18 cellular contexts compared by ENCODE assay signal in the genomic region with DNA sequence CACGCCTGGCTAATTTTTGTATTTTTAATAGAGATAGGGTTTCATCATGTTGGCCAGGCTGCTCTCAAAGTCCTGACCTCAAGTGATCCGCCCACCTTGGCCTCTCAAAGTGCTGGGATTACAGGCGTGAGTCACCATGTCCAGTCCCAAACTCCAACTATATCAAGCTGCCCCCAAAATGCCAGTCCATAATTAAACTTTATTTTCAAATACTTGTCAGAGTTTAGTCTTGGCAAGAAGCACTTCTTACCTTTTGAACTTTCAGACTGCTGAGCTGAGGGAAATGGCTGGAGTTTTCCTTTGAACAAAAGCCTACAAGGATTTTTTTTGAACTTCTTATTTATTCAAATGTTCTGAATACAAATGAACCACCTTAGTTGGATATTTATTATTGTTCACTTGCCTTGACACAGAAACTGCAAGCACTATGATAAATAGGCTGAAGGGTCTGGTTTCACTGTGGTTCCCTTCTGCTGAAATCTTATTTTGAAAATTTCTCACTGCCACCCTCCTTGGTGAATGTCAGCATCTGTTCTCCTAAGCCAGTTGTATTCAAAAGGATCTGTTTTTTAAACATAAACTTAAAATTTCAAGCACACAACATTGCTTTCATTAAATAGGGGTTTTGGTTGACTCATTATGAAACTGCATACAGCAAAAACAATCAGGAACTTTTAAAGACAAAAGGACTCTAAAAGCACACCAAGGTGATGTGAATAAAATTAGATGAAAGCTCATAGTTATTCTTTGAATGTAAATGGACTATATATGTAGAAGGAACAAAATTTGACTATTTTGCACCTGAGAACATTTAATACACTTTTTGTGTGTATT.
DNase-seq lines count a peak whose midpoint lies in the region; ATAC-seq, FAIRE-seq and TF ChIP-seq lines count a peak whose summit lies in the region.
"Had no signal": no experiment of that assay in that cellular context is flagged by ENCODE, and none has a peak within 500 bp of the region (broad histone marks: within the 10 kb centered on the region; RNA-seq: fewer than 3 reads in every experiment).

No MANE protein-coding gene starts in this region.

- intact Hi-C loops in OCI-LY7 (cut with micrococcal nuclease; ENCODE audit: unreplicated experiment) = no loop called here

- POLR2A ChIA-PET in OCI-LY7 (lab: Charles Lee) = no interaction called here

- DNase-seq in EH (ENCODE audit: low read depth) (peak; percentile 6), GM19239 (ENCODE audit: insufficient read length, low spot score) (no peak), LHCN-M2 (ENCODE audit: low read depth) (peak; percentile 2), choroid plexus epithelial cell (ENCODE audit: low read depth) (peak; percentile 2), NCI-H748 (lab: John Stamatoyannopoulos, UW; ENCODE audit: unreplicated experiment) (no peak), ureter (ENCODE audit: low spot score) (no peak), OCI-LY7 (ENCODE audit: low spot score) (no peak)
- DNase-seq: CD8-positive, alpha-beta T cell; NCI-H1092; NCI-H146; NCI-H2081; NCI-H524; SHP77; T-helper 1 cell had no signal

- BruUV-seq in OCI-LY7 (replicated peaks; lab: Mats Ljungman, UMichigan) = no TSS peak

- no peaks in the 10 kb centered on the region for H3K79me2 ChIP-seq in OCI-LY7 (ENCODE audit: insufficient read depth, low read depth, low read length)

- H4K20me1 ChIP-seq in OCI-LY7 (ENCODE audit: insufficient read depth, low read length) = no peaks in the 10 kb centered on the region
- H4K20me1 ChIP-seq: BLaER1 had no signal

- H3K27ac ChIP-seq in OCI-LY7 (ENCODE audit: low read depth, low read length, poor library complexity, severe bottlenecking) = no peak overlapping the region
- H3K27ac ChIP-seq: BLaER1 had no signal

- no peaks in the 10 kb centered on the region for H3K4me1 ChIP-seq in OCI-LY7 (ENCODE audit: insufficient read depth, low read length, poor library complexity, severe bottlenecking)
- H3K4me1 ChIP-seq: BLaER1 had no signal

- CTCF ChIA-PET in OCI-LY7 (lab: Charles Lee; ENCODE audit: unreplicated experiment) = no interaction called here

- H3K4me2 ChIP-seq in OCI-LY7 (ENCODE audit: low read length) = no peak overlapping the region
- H3K4me2 ChIP-seq: BLaER1 had no signal

- H3K4me3 ChIP-seq in choroid plexus epithelial cell (ENCODE audit: low read depth, low read length) (no peak overlapping the region), OCI-LY7 (ENCODE audit: low read depth, low read length, poor library complexity, severe bottlenecking) (no peak overlapping the region)
- H3K4me3 ChIP-seq: BLaER1 had no signal

- H3K9me2 ChIP-seq in OCI-LY7 (ENCODE audit: insufficient read depth, low read length) = no peaks in the 10 kb centered on the region

- no peak for TF ChIP-seq CTCF in choroid plexus epithelial cell (conservative IDR thresholded peaks at IDR 0.05; ENCODE audit: low read depth, low read length)
- no peak for TF ChIP-seq CTCF in OCI-LY7 (conservative IDR thresholded peaks at IDR 0.05; ENCODE audit: low read length)

- no peak overlapping the region for H2AFZ ChIP-seq in OCI-LY7 (ENCODE audit: low read length)

- no peaks in the 10 kb centered on the region for H3K9me3 ChIP-seq in OCI-LY7 (ENCODE audit: low read length)
- H3K9me3 ChIP-seq: BLaER1 had no signal

- no peak for ATAC-seq in HG03039 (IDR thresholded peaks at IDR 0.05; ENCODE audit: unreplicated experiment)
- ATAC-seq: CD8-positive, alpha-beta T cell; SK-N-SH treated with all-trans-retinoic acid at 6 μM for 48 hours had no signal

- no peaks in the 10 kb centered on the region for H3K36me3 ChIP-seq in OCI-LY7 (ENCODE audit: insufficient read depth, low read length)
- H3K36me3 ChIP-seq: BLaER1 had no signal

- FAIRE-seq in GM19239 (lab: Jason Lieb, UNC) = peak; percentile 71
- FAIRE-seq: G401.6 had no signal

Comparison
In these comparisons a context has a peak if more than half of its experiments do, and no peak if none do; other contexts are left out.
1. DNase-seq: peak in EH (single experiment), LHCN-M2 (single experiment) and choroid plexus epithelial cell (single experiment); none in GM19239 (single experiment), NCI-H748 (single experiment), ureter (single experiment) and OCI-LY7 (single experiment).